ENCODE assay signal across 30 cellular contexts in the genomic region with DNA sequence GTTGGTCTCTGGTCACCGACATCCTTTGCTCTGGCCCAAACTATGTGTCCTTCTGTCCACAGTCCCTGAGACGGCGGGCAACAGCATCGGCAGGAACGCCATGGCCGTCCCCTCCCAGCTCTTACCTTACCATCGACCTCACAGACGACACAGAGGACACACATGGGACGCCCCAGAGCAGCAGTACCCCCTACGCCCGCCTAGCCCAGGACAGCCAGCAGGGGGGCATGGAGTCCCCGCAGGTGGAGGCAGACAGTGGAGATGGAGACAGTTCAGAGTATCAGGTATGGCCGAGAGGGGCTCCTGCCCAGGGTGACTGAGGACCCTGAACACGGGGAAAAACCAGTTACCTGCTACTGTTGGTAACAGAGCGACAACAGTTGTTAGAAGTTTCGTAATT.
"Had no signal": no experiment of that assay in that cellular context is flagged by ENCODE, and none has a peak within 500 bp of the region (broad histone marks: within the 10 kb centered on the region; RNA-seq: fewer than 3 reads in every experiment).

No MANE protein-coding gene starts in this region.

- H3K4me3 ChIP-seq: MG63, SK-N-MC had no signal

- H3K27me3 ChIP-seq: brain microvascular endothelial cell, MG63 had no signal

- H3K9me3 Mint-ChIP-seq: activated CD4-positive, alpha-beta memory T cell treated with anti-CD3 and anti-CD28 coated beads for 36 hours; activated CD4-positive, alpha-beta T cell treated with anti-CD3 and anti-CD28 coated beads, Interleukin-2, amount 10 ng/mL, durations not matched to agents 7 days and 5 days; activated naive CD4-positive, alpha-beta T cell treated with anti-CD3 and anti-CD28 coated beads for 36 hours; activated T-cell treated with anti-CD3 and anti-CD28 coated beads, Interleukin-2, amount 50 U/mL, for 4 hours; T-cell had no signal

- DNase-seq: activated CD4-positive, alpha-beta memory T cell treated with anti-CD3 and anti-CD28 coated beads for 36 hours; activated CD4-positive, alpha-beta T cell treated with anti-CD3 and anti-CD28 coated beads, Interleukin-2, amount 10 ng/mL, durations not matched to agents 7 days and 5 days; activated CD4-positive, CD25-positive, alpha-beta regulatory T cell; activated CD8-positive, alpha-beta memory T cell treated with anti-CD3 and anti-CD28 coated beads for 24 hours; activated gamma-delta T cell; activated naive CD4-positive, alpha-beta T cell treated with anti-CD3 and anti-CD28 coated beads for 36 hours; activated T-cell treated with anti-CD3 and anti-CD28 coated beads, Interleukin-2, amount 50 U/mL, for 4 hours; brain microvascular endothelial cell; cerebellar nuclear complex; MG63; MV-4-11; NCI-H1092 treated with DMSO at 0.1 percent for 48 hours; NCI-H1417 treated with DMSO at 0.1 percent for 48 hours; NCI-H1694; NCI-H2029; NCI-H2107; NCI-H2171 treated with DMSO at 0.1 percent for 48 hours; NCI-H345; NCI-H510A; NCI-H526 treated with DMSO at 0.1 percent for 48 hours; NK-92 treated with Interleukin-12 subunit alpha and Interleukin-12 subunit beta, amount 100 ng/mL, for 24 hours; OCI-M1; RPMI8226; T-cell; T-helper 2 cell; T1000 had no signal

- H3K4me3 Mint-ChIP-seq: activated CD4-positive, alpha-beta memory T cell treated with anti-CD3 and anti-CD28 coated beads for 36 hours; activated CD4-positive, alpha-beta T cell treated with anti-CD3 and anti-CD28 coated beads, Interleukin-2, amount 10 ng/mL, durations not matched to agents 7 days and 5 days; activated naive CD4-positive, alpha-beta T cell treated with anti-CD3 and anti-CD28 coated beads for 36 hours; activated naive CD8-positive, alpha-beta T cell; activated T-cell treated with anti-CD3 and anti-CD28 coated beads, Interleukin-2, amount 50 U/mL, for 4 hours; T-cell had no signal

- H3K36me3 ChIP-seq: brain microvascular endothelial cell had no signal

- H3K27me3 Mint-ChIP-seq: activated CD4-positive, alpha-beta memory T cell treated with anti-CD3 and anti-CD28 coated beads for 36 hours; activated CD4-positive, alpha-beta T cell treated with anti-CD3 and anti-CD28 coated beads, Interleukin-2, amount 10 ng/mL, durations not matched to agents 7 days and 5 days; activated naive CD8-positive, alpha-beta T cell; T-cell had no signal

- H3K27ac ChIP-seq: brain microvascular endothelial cell, SK-N-MC had no signal

- H3K36me3 Mint-ChIP-seq: activated CD4-positive, alpha-beta memory T cell treated with anti-CD3 and anti-CD28 coated beads for 36 hours; activated naive CD8-positive, alpha-beta T cell; T-cell had no signal

- H3K27ac Mint-ChIP-seq: activated CD4-positive, alpha-beta memory T cell treated with anti-CD3 and anti-CD28 coated beads for 36 hours; activated CD4-positive, alpha-beta T cell treated with anti-CD3 and anti-CD28 coated beads, Interleukin-2, amount 10 ng/mL, durations not matched to agents 7 days and 5 days; activated naive CD4-positive, alpha-beta T cell treated with anti-CD3 and anti-CD28 coated beads for 36 hours; activated naive CD8-positive, alpha-beta T cell; T-cell had no signal

- ATAC-seq: activated T-cell treated with anti-CD3 and anti-CD28 coated beads, Interleukin-2, amount 50 U/mL, for 4 hours; Panc1; Right ventricle myocardium inferior; T-cell had no signal

- H3K9me3 ChIP-seq: MG63 had no signal
